ENCODE assay signal across 9 cellular contexts in the genomic region with DNA sequence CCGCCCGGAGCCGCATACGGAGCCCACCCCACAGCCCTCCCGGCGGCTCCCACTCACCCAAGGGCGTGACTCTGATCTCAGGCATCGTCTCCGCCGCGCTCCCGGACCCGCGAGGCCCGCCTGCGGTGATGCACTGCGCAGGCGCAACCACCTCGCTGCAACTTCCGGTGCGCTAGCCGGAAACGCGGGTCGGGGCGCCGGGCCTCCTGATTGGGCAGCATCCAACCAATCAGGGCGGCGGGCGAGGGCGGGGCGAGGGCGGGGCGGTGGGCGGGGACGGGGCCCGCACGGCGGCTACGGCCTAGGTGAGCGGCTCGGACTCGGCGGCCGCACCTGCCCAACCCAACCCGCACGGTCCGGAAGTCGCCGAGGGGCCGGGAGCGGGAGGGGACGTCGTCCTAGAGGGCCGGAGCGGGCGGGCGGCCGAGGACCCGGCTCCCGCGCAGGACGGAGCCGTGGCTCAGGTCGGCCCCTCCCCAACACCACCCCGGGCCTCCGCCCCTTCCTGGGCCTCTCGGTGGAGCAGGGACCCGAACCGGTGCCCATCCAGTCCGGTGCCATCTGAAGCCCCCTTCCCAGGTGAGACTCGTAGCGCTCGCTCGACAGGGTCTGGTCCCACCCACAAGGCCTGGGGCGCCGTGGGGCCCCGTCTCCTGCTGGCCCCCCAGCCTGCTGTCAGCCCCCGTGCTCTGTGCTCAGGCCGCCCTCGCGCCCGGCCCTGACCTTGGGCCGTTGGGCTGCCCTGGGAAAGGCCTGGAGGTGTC. TPM values are rescaled to one million over a fixed set of nuclear protein-coding genes. Genes with fewer than 3 reads are reported as not detected.
DNase-seq lines count a peak whose midpoint lies in the region; ATAC-seq, FAIRE-seq and TF ChIP-seq lines count a peak whose summit lies in the region.
"Had no signal": no experiment of that assay in that cellular context is flagged by ENCODE, and none has a peak within 500 bp of the region (broad histone marks: within the 10 kb centered on the region; RNA-seq: fewer than 3 reads in every experiment).

CPTP (plus strand) TSS at position 279 of the 764 bp plus-strand sequence. CDS start 2,109 bp downstream, outside the sequence.
INTS11 (minus strand) TSS at position 137 of the 764 bp plus-strand sequence; CDS start at position 85, 52 bp downstream.

- ATAC-seq in GM19035 (IDR thresholded peaks at IDR 0.05; ENCODE audit: unreplicated experiment) (peak; percentile 74), HG03342 (IDR thresholded peaks at IDR 0.05; ENCODE audit: unreplicated experiment) (peak; percentile 70), HepG2 (peak; percentile 83)

- peaks cover 50% of the 10 kb centered on the region for H3K79me2 ChIP-seq in HepG2 (ENCODE audit: insufficient read depth, low read length)

- intact Hi-C loops in HepG2 (cut with micrococcal nuclease; ENCODE audit: unreplicated experiment): loop anchor here (2.0 kb wide), 1 partner anchor 20 kb away; no protein-coding TSS in a partner anchor

- H4K20me1 ChIP-seq in HepG2 (ENCODE audit: insufficient read depth, low read length): peaks cover 5% of the 10 kb centered on the region; the same call in 1 of the 2 replicates

- DNase-seq in AML-193 (lab: John Stamatoyannopoulos, UW): peak; percentile 72 to 77
- DNase-seq in NCI-H748 (lab: John Stamatoyannopoulos, UW; ENCODE audit: unreplicated experiment): peak; percentile 87
- peak; percentile 96 for DNase-seq in activated CD4-positive, alpha-beta T cell treated with anti-CD3 and anti-CD28 coated beads, Interleukin-2, amount 50 U/mL, for 1 hour
- DNase-seq in dedifferentiated amniotic fluid mesenchymal stem cell (ENCODE audit: extremely low spot score): peak; percentile 85
- peak; percentile 79 for DNase-seq in HepG2 (ENCODE audit: low spot score)
- DNase-seq in stimulated activated CD4-positive, alpha-beta T cell treated with anti-CD3 and anti-CD28 coated beads, Interleukin-2, amount 100 ng/mL, for 48 hours: peak; percentile 94 to 95

- H3K9ac ChIP-seq in HepG2 (ENCODE audit: insufficient read depth, low read depth, low read length): peak within 1 kb of the TSS; percentile 96

- POLR2A ChIA-PET in HepG2 (lab: Yijun Ruan, JAX): interaction anchor here (1.0 to 1.4 kb wide), 4 partner anchors 9 to 47 kb away, joined by 3 to 4 read pairs (median 3); no protein-coding TSS in a partner anchor

- FAIRE-seq in HepG2 (lab: Jason Lieb, UNC): no peak
- FAIRE-seq: endometrium had no signal

- H3K27me3 ChIP-seq in HepG2 (ENCODE audit: control insufficient read depth in 1 of 2, insufficient read depth in 2 of 2, low read length in 2 of 2): no peaks in the 10 kb centered on the region

- TF ChIP-seq POLR2A in HepG2 (IDR thresholded peaks at IDR 0.05; ENCODE audit: insufficient read depth in 1 of 2, low read depth in 2 of 2, low read length in 2 of 2): peak in 1 of 2 experiments; percentile 47; a peak in 1 of 4 replicates

- no peaks in the 10 kb centered on the region for H3K9me3 ChIP-seq in HepG2 (ENCODE audit: low read length)

- CTCF ChIA-PET in HepG2 (lab: Yijun Ruan, JAX; ENCODE audit: low intra/inter-chr PET ratio, low total read pairs): no interaction called here

- H3K4me1 ChIP-seq in HepG2 (ENCODE audit: insufficient read depth, low read length): peaks cover 23% of the 10 kb centered on the region

- no peak for TF ChIP-seq RAD21 in HepG2 (CRISPR knock-in tag; IDR thresholded peaks at IDR 0.05)

- BruUV-seq in HepG2 (replicated peaks; lab: Mats Ljungman, UMichigan): TSS peak; percentile 49

- H3K27ac ChIP-seq in HepG2 (ENCODE audit: extremely low read length, insufficient read depth, low read length): peak within 1 kb of the TSS; percentile 77

- peaks cover 7 to 11% of the 10 kb centered on the region in 2 experiments; a peak in 3 of 5 replicates for H3K36me3 ChIP-seq in HepG2 (replicated peaks in 1 of 2; ENCODE audit: control insufficient read depth in 1 of 2, insufficient read depth in 2 of 2, low read length in 2 of 2)

- H3K4me2 ChIP-seq in HepG2 (ENCODE audit: low read depth, low read length): peak within 1 kb of the TSS; percentile 98

- no peak within 1 kb of the TSS for H2AFZ ChIP-seq in HepG2 (ENCODE audit: low read length)

- peak within 1 kb of the TSS; percentile 68 to 99 (median 95) for H3K4me3 ChIP-seq in HepG2 (replicated peaks in 1 of 3; ENCODE audit: insufficient read depth in 1 of 3, low read depth in 2 of 3, low read length in 3 of 3)

- 0% methylated on average over 1 of the region's 84 CpGs for WGBS in HepG2 (ENCODE audit: low lambda C conversion rate)

- in situ Hi-C loops in HepG2 (cut with HindIII; ENCODE audit: extremely low pct_ligation_motif_present, low pct_unique_long_range_greater_than_20kb): no loop called here

- no peak for TF ChIP-seq EP300 in HepG2 (IDR thresholded peaks at IDR 0.05; ENCODE audit: low read depth in 2 of 2, low read length in 2 of 2)
- TF ChIP-seq EP300 in HepG2 (CRISPR knock-in tag; IDR thresholded peaks at IDR 0.05; ENCODE audit: borderline replicate concordance): no peak

- no peak for TF ChIP-seq CTCF in HepG2 (CRISPR knock-in tag; IDR thresholded peaks at IDR 0.05)

TF ChIP-seq in HepG2, 621 proteins besides CTCF, POLR2A, EP300 and RAD21 (continues in another document):
- TF ChIP-seq ZNF629 (CRISPR knock-in tag; conservative IDR thresholded peaks at IDR 0.05) (no peak), ZNF235 (CRISPR knock-in tag; IDR thresholded peaks at IDR 0.05; ENCODE audit: borderline replicate concordance) (0 out of 2 replicates have a peak, but pooled peaks have one; percentile 62), BHLHE40 (IDR thresholded peaks at IDR 0.05; ENCODE audit: low read length) (0 out of 2 replicates have a peak, but pooled peaks have one; percentile 4), RFXAP (CRISPR knock-in tag; IDR thresholded peaks at IDR 0.05; ENCODE audit: borderline replicate concordance) (no peak; the same call in 1 of the 2 replicates)

RNA-seq across cellular contexts. Expression of gene CPTP, which starts in this region (rescaled TPM):
- total RNA-seq in HepG2 (2016; rRNA removed; fragmentation: Illumina TruSeq; extraction: Trizol): 7.2 and 9.3 TPM in 2 replicates
- total RNA-seq in HepG2 (2016; cell fraction: cytosol; rRNA removed; fragmentation: Illumina TruSeq; extraction: Trizol; ENCODE audit: low read depth): 6.9 and 8.7 TPM in 2 replicates
- 6.2 and 9.8 TPM in 2 replicates for total RNA-seq in HepG2 (2016; cell fraction: insoluble cytoplasmic fraction; rRNA removed; fragmentation: Illumina TruSeq; extraction: Trizol)
- total RNA-seq in HepG2 (2016; cell fraction: membrane; rRNA removed; fragmentation: Illumina TruSeq; extraction: Trizol): 15.1 and 19.3 TPM in 2 replicates
- 7.2 and 8.0 TPM in 2 replicates for total RNA-seq in HepG2 (2016; cell fraction: nucleus; rRNA removed; fragmentation: Illumina TruSeq; extraction: Trizol)
- 5.5 and 8.0 TPM in 2 replicates for polyA plus RNA-seq in HepG2 (2011; rRNA removed)
- polyA plus RNA-seq in HepG2 (2011; cell fraction: cytosol; rRNA removed): 7.7 and 13.2 TPM in 2 replicates
- 11.5 and 12.6 TPM in 2 replicates for polyA plus RNA-seq in HepG2 (2011; cell fraction: nucleus; rRNA removed)
- polyA plus RNA-seq in HepG2 (2012): 7.1 and 9.6 TPM in 2 replicates
- polyA plus RNA-seq in HepG2 (2016; cell fraction: cytosol; fragmentation: Illumina TruSeq; extraction: Trizol; ENCODE audit: low read depth): 12.5 and 15.0 TPM in 2 replicates
- polyA plus RNA-seq in HepG2 (2016; cell fraction: insoluble cytoplasmic fraction; fragmentation: Illumina TruSeq; extraction: Trizol; ENCODE audit: low read depth): 13.9 and 15.2 TPM in 2 replicates
- 23.5 and 26.0 TPM in 2 replicates for polyA plus RNA-seq in HepG2 (2016; cell fraction: membrane; fragmentation: Illumina TruSeq; extraction: Trizol; ENCODE audit: low read depth)
- polyA plus RNA-seq in HepG2 (2016; cell fraction: nucleus; fragmentation: Illumina TruSeq; extraction: Trizol; ENCODE audit: insufficient read depth, low read depth): 16.7 and 16.9 TPM in 2 replicates
- polyA minus RNA-seq in HepG2 (2011; rRNA and poly(A)+ RNA removed; ENCODE audit: low replicate concordance): 9.3 and 18.2 TPM in 2 replicates
- polyA minus RNA-seq in HepG2 (2011; cell fraction: cytosol; rRNA and poly(A)+ RNA removed): 13.4 and 15.4 TPM in 2 replicates
- polyA minus RNA-seq in HepG2 (2011; cell fraction: nucleus; rRNA and poly(A)+ RNA removed): 9.8 and 11.6 TPM in 2 replicates

RNA-seq across cellular contexts. Expression of gene INTS11, which starts in this region (rescaled TPM):
- total RNA-seq in HepG2 (2016; rRNA removed; fragmentation: Illumina TruSeq; extraction: Trizol): 46.4 and 52.8 TPM in 2 replicates
- 23.1 and 23.4 TPM in 2 replicates for total RNA-seq in HepG2 (2016; cell fraction: cytosol; rRNA removed; fragmentation: Illumina TruSeq; extraction: Trizol; ENCODE audit: low read depth)
- 37.6 and 53.6 TPM in 2 replicates for total RNA-seq in HepG2 (2016; cell fraction: insoluble cytoplasmic fraction; rRNA removed; fragmentation: Illumina TruSeq; extraction: Trizol)
- total RNA-seq in HepG2 (2016; cell fraction: membrane; rRNA removed; fragmentation: Illumina TruSeq; extraction: Trizol): 22.1 and 22.9 TPM in 2 replicates
- total RNA-seq in HepG2 (2016; cell fraction: nucleus; rRNA removed; fragmentation: Illumina TruSeq; extraction: Trizol): 43.7 and 54.4 TPM in 2 replicates
- polyA plus RNA-seq in HepG2 (2011; rRNA removed): 94.8 and 104 TPM in 2 replicates
- polyA plus RNA-seq in HepG2 (2011; cell fraction: cytosol; rRNA removed): 80.0 and 107 TPM in 2 replicates
- 412 and 553 TPM in 2 replicates for polyA plus RNA-seq in HepG2 (2011; cell fraction: nucleus; rRNA removed)
- 69.0 and 86.1 TPM in 2 replicates for polyA plus RNA-seq in HepG2 (2012)
- polyA plus RNA-seq in HepG2 (2016; cell fraction: cytosol; fragmentation: Illumina TruSeq; extraction: Trizol; ENCODE audit: low read depth): 11.0 and 11.1 TPM in 2 replicates
- polyA plus RNA-seq in HepG2 (2016; cell fraction: insoluble cytoplasmic fraction; fragmentation: Illumina TruSeq; extraction: Trizol; ENCODE audit: low read depth): 38.3 and 53.4 TPM in 2 replicates
- 14.8 and 15.0 TPM in 2 replicates for polyA plus RNA-seq in HepG2 (2016; cell fraction: membrane; fragmentation: Illumina TruSeq; extraction: Trizol; ENCODE audit: low read depth)
- polyA plus RNA-seq in HepG2 (2016; cell fraction: nucleus; fragmentation: Illumina TruSeq; extraction: Trizol; ENCODE audit: insufficient read depth, low read depth): 173 and 181 TPM in 2 replicates
- polyA minus RNA-seq in HepG2 (2011; rRNA and poly(A)+ RNA removed; ENCODE audit: low replicate concordance): 120 and 176 TPM in 2 replicates
- polyA minus RNA-seq in HepG2 (2011; cell fraction: cytosol; rRNA and poly(A)+ RNA removed): 37.5 and 38.1 TPM in 2 replicates
- 64.4 and 69.0 TPM in 2 replicates for polyA minus RNA-seq in HepG2 (2011; cell fraction: nucleus; rRNA and poly(A)+ RNA removed)

Comparison
In these comparisons a context has a peak if more than half of its experiments do, and no peak if none do; other contexts are left out.
1. Peak in every context shown above with its lines: DNase-seq, ATAC-seq, H3K4me3 ChIP-seq and H3K27ac ChIP-seq.